Comparison of ENCODE assay signal across 15 cellular contexts in genomic region chr1:67816506-67816905, GRCh38. TPM values are rescaled to one million over a fixed set of nuclear protein-coding genes. Genes with fewer than 3 reads are reported as not detected.
"Had no signal": no experiment of that assay in that cellular context is flagged by ENCODE, and none has a peak within 500 bp of the region (broad histone marks: within the 10 kb centered on the region; RNA-seq: fewer than 3 reads in every experiment).

No MANE protein-coding gene starts in this region.

- H3K9me3 ChIP-seq: prostate gland, thyroid gland had no signal

- DNase-seq: activated effector memory CD4-positive, alpha-beta T cell treated with Interleukin-2 at 50 U/mL for 16 hours; foreskin fibroblast; head of caudate nucleus; islet precursor cell; natural killer cell; stimulated activated CD4-positive, alpha-beta T cell treated with anti-CD3 and anti-CD28 coated beads, Interleukin-2, amount 100 ng/mL, for 48 hours; stimulated activated CD8-positive, alpha-beta memory T cell treated with anti-CD3 and anti-CD28 coated beads, Interleukin-4, amount 100 ng/mL, for 48 hours; T-helper 2 cell; thyroid gland had no signal

- H3K4me1 Mint-ChIP-seq: activated naive CD4-positive, alpha-beta T cell treated with anti-CD3 and anti-CD28 coated beads, Interleukin-2, amount 50 U/mL, for 24 hours; natural killer cell had no signal

- H3K27ac Mint-ChIP-seq: activated naive CD4-positive, alpha-beta T cell treated with anti-CD3 and anti-CD28 coated beads, Interleukin-2, amount 50 U/mL, for 24 hours; natural killer cell; stimulated activated naive CD8-positive, alpha-beta T cell treated with anti-CD3 and anti-CD28 coated beads, Interleukin-15, Interleukin-2, amounts not matched to agents 100 ng/mL and 50 ng/mL, for 24 hours had no signal

- H3K4me1 ChIP-seq: prostate gland had no signal

- H3K9me3 Mint-ChIP-seq: activated naive CD4-positive, alpha-beta T cell treated with anti-CD3 and anti-CD28 coated beads, Interleukin-2, amount 50 U/mL, for 24 hours; natural killer cell; stimulated activated naive CD8-positive, alpha-beta T cell treated with anti-CD3 and anti-CD28 coated beads, Interleukin-15, Interleukin-2, amounts not matched to agents 100 ng/mL and 50 ng/mL, for 24 hours had no signal

- H3K4me3 Mint-ChIP-seq: activated naive CD4-positive, alpha-beta T cell treated with anti-CD3 and anti-CD28 coated beads, Interleukin-2, amount 50 U/mL, for 24 hours; brain; natural killer cell; stimulated activated naive CD8-positive, alpha-beta T cell treated with anti-CD3 and anti-CD28 coated beads, Interleukin-15, Interleukin-2, amounts not matched to agents 100 ng/mL and 50 ng/mL, for 24 hours had no signal

- ATAC-seq: activated CD4-positive, CD25-positive, alpha-beta regulatory T cell treated with anti-CD3 and anti-CD28 coated beads, Interleukin-2, amount 50 U/mL, for 24 hours; natural killer cell had no signal

- FAIRE-seq: TTC549 had no signal

- H3K27me3 ChIP-seq: thyroid gland had no signal

- H3K4me3 ChIP-seq: prostate gland, thyroid gland had no signal

- H3K36me3 ChIP-seq: prostate gland, thyroid gland had no signal

- H3K36me3 Mint-ChIP-seq: activated naive CD4-positive, alpha-beta T cell treated with anti-CD3 and anti-CD28 coated beads, Interleukin-2, amount 50 U/mL, for 24 hours; natural killer cell had no signal

RNA-seq across cellular contexts. Expression of gene GNG12, which starts 16.8 kb away (rescaled TPM):
- total RNA-seq: natural killer cell had no signal
